In genomic region chr1:18504609-18505008, GRCh38 we compare ENCODE assay signal across 36 cellular contexts. TPM values are rescaled to one million over a fixed set of nuclear protein-coding genes. Genes with fewer than 3 reads are reported as not detected.
"Had no signal": no experiment of that assay in that cellular context is flagged by ENCODE, and none has a peak within 500 bp of the region (broad histone marks: within the 10 kb centered on the region; RNA-seq: fewer than 3 reads in every experiment).

No MANE protein-coding gene starts in this region.

- H3K4me3 ChIP-seq: MG63 had no signal

- H3K27me3 ChIP-seq: MG63 had no signal

- DNase-seq: Kasumi-1, MG63, MM.1S, MV-4-11, NCI-H1048, NCI-H1092, NCI-H1092 treated with DMSO at 0.1 percent for 48 hours, NCI-H1105, NCI-H1105 treated with DMSO at 0.1 percent for 48 hours, NCI-H1417, NCI-H1417 treated with DMSO at 0.1 percent for 48 hours, NCI-H1436, NCI-H1436 treated with DMSO at 0.1 percent for 48 hours, NCI-H146, NCI-H1694, NCI-H187, NCI-H187 treated with DMSO at 0.1 percent for 48 hours, NCI-H1930, NCI-H2029, NCI-H2029 treated with DMSO at 0.1 percent for 48 hours, NCI-H2081, NCI-H2081 treated with DMSO at 0.1 percent for 48 hours, NCI-H2107, NCI-H2171, NCI-H2227 treated with DMSO at 0.1 percent for 48 hours, NCI-H226, NCI-H345, NCI-H446, NCI-H446 treated with DMSO at 0.1 percent for 48 hours, NCI-H510A, NCI-H510A treated with DMSO at 0.1 percent for 48 hours, NCI-H524, NCI-H524 treated with DMSO at 0.1 percent for 48 hours had no signal

- H3K36me3 ChIP-seq: MG63 had no signal

RNA-seq across cellular contexts. Expression of gene KLHDC7A, which starts 23.9 kb away (rescaled TPM):
- total RNA-seq: LHCN-M2, MCF 10A, NCI-H460 had no signal
